1 cellular context compared by ENCODE assay signal in the genomic region with DNA sequence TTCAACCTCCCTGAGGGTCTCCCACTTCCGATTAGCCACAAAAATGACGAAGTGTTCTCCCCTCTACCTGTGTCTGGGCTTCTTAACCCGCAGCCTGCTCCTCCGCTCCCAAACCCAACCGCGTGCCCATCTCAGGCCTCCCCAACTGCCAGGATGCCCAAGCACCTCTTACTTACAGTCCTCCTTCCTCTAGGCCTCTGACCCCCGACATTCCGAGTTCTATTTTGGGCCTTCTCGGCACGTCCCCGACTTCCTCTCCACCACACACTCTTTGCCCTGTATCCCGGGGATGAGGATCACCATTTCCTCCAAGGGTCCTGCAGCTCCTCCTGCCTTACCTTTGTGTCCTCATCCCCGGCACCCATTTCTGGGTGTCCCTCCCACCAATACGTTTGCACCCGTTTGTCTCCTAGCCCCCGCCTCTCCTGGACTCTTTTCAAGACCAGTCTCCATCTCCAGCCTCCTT.
TF ChIP-seq lines count a peak whose summit lies in the region.

No MANE protein-coding gene starts in this region.

TF ChIP-seq in WTC11, 78 proteins besides CTCF, POLR2A, EP300 and RAD21 (continued from another document and continues in another):
- TF ChIP-seq, protein P1, sequence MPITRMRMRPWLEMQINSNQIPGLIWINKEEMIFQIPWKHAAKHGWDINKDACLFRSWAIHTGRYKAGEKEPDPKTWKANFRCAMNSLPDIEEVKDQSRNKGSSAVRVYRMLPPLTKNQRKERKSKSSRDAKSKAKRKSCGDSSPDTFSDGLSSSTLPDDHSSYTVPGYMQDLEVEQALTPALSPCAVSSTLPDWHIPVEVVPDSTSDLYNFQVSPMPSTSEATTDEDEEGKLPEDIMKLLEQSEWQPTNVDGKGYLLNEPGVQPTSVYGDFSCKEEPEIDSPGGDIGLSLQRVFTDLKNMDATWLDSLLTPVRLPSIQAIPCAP (CRISPR knock-in tag; IDR thresholded peaks at IDR 0.05), result no peak
- TF ChIP-seq, protein P2, sequence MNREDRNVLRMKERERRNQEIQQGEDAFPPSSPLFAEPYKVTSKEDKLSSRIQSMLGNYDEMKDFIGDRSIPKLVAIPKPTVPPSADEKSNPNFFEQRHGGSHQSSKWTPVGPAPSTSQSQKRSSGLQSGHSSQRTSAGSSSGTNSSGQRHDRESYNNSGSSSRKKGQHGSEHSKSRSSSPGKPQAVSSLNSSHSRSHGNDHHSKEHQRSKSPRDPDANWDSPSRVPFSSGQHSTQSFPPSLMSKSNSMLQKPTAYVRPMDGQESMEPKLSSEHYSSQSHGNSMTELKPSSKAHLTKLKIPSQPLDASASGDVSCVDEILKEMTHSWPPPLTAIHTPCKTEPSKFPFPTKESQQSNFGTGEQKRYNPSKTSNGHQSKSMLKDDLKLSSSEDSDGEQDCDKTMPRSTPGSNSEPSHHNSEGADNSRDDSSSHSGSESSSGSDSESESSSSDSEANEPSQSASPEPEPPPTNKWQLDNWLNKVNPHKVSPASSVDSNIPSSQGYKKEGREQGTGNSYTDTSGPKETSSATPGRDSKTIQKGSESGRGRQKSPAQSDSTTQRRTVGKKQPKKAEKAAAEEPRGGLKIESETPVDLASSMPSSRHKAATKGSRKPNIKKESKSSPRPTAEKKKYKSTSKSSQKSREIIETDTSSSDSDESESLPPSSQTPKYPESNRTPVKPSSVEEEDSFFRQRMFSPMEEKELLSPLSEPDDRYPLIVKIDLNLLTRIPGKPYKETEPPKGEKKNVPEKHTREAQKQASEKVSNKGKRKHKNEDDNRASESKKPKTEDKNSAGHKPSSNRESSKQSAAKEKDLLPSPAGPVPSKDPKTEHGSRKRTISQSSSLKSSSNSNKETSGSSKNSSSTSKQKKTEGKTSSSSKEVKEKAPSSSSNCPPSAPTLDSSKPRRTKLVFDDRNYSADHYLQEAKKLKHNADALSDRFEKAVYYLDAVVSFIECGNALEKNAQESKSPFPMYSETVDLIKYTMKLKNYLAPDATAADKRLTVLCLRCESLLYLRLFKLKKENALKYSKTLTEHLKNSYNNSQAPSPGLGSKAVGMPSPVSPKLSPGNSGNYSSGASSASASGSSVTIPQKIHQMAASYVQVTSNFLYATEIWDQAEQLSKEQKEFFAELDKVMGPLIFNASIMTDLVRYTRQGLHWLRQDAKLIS (CRISPR knock-in tag; IDR thresholded peaks at IDR 0.05; ENCODE audit: borderline replicate concordance), result no peak
- TF ChIP-seq JAZF1 (CRISPR knock-in tag; IDR thresholded peaks at IDR 0.05) (no peak), CREB1 (CRISPR knock-in tag; IDR thresholded peaks at IDR 0.05) (no peak), ATF1 (CRISPR knock-in tag; IDR thresholded peaks at IDR 0.05) (no peak), GRHL2 (CRISPR knock-in tag; IDR thresholded peaks at IDR 0.05; ENCODE audit: insufficient replicate concordance, severe bottlenecking) (no peak), ZNF232 (CRISPR knock-in tag; IDR thresholded peaks at IDR 0.05) (no peak), MYBL2 (CRISPR knock-in tag; IDR thresholded peaks at IDR 0.05) (0 out of 2 replicates have a peak, but pooled peaks have one; percentile 17), GTF2I (CRISPR knock-in tag; conservative IDR thresholded peaks at IDR 0.05) (no peak), ZNF317 (CRISPR knock-in tag; IDR thresholded peaks at IDR 0.05; ENCODE audit: borderline replicate concordance, low read depth) (no peak), OVOL2 (CRISPR knock-in tag; IDR thresholded peaks at IDR 0.05; ENCODE audit: borderline replicate concordance) (no peak), EMX1 (CRISPR knock-in tag; IDR thresholded peaks at IDR 0.05) (peak; percentile 73), SOX15 (CRISPR knock-in tag; IDR thresholded peaks at IDR 0.05) (no peak), NFATC4 (CRISPR knock-in tag; IDR thresholded peaks at IDR 0.05) (0 out of 2 replicates have a peak, but pooled peaks have one; percentile 19), ZNF263 (CRISPR knock-in tag; IDR thresholded peaks at IDR 0.05; ENCODE audit: low read depth) (no peak), ZBTB21 (CRISPR knock-in tag; IDR thresholded peaks at IDR 0.05; ENCODE audit: borderline replicate concordance) (no peak), HMGA2 (CRISPR knock-in tag; IDR thresholded peaks at IDR 0.05) (no peak), ZNF416 (CRISPR knock-in tag; IDR thresholded peaks at IDR 0.05) (peak; percentile 12; the same call in 1 of the 2 replicates), ZNF423 (CRISPR knock-in tag; IDR thresholded peaks at IDR 0.05) (no peak), ZNF219 (CRISPR knock-in tag; IDR thresholded peaks at IDR 0.05; ENCODE audit: borderline replicate concordance) (no peak), NR2C2 (CRISPR knock-in tag; IDR thresholded peaks at IDR 0.05) (no peak), ZNF138 (CRISPR knock-in tag; conservative IDR thresholded peaks at IDR 0.05) (no peak), PRRX2 (CRISPR knock-in tag; IDR thresholded peaks at IDR 0.05) (0 out of 2 replicates have a peak, but pooled peaks have one; percentile 71)
- TF ChIP-seq, protein P3, sequence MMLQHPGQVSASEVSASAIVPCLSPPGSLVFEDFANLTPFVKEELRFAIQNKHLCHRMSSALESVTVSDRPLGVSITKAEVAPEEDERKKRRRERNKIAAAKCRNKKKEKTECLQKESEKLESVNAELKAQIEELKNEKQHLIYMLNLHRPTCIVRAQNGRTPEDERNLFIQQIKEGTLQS (CRISPR knock-in tag; conservative IDR thresholded peaks at IDR 0.05), result no peak
- TF ChIP-seq, protein P4, sequence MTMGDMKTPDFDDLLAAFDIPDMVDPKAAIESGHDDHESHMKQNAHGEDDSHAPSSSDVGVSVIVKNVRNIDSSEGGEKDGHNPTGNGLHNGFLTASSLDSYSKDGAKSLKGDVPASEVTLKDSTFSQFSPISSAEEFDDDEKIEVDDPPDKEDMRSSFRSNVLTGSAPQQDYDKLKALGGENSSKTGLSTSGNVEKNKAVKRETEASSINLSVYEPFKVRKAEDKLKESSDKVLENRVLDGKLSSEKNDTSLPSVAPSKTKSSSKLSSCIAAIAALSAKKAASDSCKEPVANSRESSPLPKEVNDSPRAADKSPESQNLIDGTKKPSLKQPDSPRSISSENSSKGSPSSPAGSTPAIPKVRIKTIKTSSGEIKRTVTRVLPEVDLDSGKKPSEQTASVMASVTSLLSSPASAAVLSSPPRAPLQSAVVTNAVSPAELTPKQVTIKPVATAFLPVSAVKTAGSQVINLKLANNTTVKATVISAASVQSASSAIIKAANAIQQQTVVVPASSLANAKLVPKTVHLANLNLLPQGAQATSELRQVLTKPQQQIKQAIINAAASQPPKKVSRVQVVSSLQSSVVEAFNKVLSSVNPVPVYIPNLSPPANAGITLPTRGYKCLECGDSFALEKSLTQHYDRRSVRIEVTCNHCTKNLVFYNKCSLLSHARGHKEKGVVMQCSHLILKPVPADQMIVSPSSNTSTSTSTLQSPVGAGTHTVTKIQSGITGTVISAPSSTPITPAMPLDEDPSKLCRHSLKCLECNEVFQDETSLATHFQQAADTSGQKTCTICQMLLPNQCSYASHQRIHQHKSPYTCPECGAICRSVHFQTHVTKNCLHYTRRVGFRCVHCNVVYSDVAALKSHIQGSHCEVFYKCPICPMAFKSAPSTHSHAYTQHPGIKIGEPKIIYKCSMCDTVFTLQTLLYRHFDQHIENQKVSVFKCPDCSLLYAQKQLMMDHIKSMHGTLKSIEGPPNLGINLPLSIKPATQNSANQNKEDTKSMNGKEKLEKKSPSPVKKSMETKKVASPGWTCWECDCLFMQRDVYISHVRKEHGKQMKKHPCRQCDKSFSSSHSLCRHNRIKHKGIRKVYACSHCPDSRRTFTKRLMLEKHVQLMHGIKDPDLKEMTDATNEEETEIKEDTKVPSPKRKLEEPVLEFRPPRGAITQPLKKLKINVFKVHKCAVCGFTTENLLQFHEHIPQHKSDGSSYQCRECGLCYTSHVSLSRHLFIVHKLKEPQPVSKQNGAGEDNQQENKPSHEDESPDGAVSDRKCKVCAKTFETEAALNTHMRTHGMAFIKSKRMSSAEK (CRISPR knock-in tag; IDR thresholded peaks at IDR 0.05; ENCODE audit: borderline replicate concordance), result no peak
- TF ChIP-seq, protein P5, sequence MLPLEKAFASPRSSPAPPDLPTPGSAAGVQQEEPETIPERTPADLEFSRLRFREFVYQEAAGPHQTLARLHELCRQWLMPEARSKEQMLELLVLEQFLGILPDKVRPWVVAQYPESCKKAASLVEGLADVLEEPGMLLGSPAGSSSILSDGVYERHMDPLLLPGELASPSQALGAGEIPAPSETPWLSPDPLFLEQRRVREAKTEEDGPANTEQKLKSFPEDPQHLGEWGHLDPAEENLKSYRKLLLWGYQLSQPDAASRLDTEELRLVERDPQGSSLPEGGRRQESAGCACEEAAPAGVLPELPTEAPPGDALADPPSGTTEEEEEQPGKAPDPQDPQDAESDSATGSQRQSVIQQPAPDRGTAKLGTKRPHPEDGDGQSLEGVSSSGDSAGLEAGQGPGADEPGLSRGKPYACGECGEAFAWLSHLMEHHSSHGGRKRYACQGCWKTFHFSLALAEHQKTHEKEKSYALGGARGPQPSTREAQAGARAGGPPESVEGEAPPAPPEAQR (CRISPR knock-in tag; IDR thresholded peaks at IDR 0.05), result no peak
- TF ChIP-seq, protein P6, sequence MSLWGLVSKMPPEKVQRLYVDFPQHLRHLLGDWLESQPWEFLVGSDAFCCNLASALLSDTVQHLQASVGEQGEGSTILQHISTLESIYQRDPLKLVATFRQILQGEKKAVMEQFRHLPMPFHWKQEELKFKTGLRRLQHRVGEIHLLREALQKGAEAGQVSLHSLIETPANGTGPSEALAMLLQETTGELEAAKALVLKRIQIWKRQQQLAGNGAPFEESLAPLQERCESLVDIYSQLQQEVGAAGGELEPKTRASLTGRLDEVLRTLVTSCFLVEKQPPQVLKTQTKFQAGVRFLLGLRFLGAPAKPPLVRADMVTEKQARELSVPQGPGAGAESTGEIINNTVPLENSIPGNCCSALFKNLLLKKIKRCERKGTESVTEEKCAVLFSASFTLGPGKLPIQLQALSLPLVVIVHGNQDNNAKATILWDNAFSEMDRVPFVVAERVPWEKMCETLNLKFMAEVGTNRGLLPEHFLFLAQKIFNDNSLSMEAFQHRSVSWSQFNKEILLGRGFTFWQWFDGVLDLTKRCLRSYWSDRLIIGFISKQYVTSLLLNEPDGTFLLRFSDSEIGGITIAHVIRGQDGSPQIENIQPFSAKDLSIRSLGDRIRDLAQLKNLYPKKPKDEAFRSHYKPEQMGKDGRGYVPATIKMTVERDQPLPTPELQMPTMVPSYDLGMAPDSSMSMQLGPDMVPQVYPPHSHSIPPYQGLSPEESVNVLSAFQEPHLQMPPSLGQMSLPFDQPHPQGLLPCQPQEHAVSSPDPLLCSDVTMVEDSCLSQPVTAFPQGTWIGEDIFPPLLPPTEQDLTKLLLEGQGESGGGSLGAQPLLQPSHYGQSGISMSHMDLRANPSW (CRISPR knock-in tag; conservative IDR thresholded peaks at IDR 0.05; ENCODE audit: low read depth), result no peak
- TF ChIP-seq, protein P7, sequence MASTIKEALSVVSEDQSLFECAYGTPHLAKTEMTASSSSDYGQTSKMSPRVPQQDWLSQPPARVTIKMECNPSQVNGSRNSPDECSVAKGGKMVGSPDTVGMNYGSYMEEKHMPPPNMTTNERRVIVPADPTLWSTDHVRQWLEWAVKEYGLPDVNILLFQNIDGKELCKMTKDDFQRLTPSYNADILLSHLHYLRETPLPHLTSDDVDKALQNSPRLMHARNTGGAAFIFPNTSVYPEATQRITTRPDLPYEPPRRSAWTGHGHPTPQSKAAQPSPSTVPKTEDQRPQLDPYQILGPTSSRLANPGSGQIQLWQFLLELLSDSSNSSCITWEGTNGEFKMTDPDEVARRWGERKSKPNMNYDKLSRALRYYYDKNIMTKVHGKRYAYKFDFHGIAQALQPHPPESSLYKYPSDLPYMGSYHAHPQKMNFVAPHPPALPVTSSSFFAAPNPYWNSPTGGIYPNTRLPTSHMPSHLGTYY (CRISPR knock-in tag; IDR thresholded peaks at IDR 0.05), result 0 out of 2 replicates have a peak, but pooled peaks have one; percentile 19
- TF ChIP-seq, protein P8, sequence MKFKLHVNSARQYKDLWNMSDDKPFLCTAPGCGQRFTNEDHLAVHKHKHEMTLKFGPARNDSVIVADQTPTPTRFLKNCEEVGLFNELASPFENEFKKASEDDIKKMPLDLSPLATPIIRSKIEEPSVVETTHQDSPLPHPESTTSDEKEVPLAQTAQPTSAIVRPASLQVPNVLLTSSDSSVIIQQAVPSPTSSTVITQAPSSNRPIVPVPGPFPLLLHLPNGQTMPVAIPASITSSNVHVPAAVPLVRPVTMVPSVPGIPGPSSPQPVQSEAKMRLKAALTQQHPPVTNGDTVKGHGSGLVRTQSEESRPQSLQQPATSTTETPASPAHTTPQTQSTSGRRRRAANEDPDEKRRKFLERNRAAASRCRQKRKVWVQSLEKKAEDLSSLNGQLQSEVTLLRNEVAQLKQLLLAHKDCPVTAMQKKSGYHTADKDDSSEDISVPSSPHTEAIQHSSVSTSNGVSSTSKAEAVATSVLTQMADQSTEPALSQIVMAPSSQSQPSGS (CRISPR knock-in tag; IDR thresholded peaks at IDR 0.05; ENCODE audit: borderline replicate concordance, low read depth), result no peak
- TF ChIP-seq, protein P9, sequence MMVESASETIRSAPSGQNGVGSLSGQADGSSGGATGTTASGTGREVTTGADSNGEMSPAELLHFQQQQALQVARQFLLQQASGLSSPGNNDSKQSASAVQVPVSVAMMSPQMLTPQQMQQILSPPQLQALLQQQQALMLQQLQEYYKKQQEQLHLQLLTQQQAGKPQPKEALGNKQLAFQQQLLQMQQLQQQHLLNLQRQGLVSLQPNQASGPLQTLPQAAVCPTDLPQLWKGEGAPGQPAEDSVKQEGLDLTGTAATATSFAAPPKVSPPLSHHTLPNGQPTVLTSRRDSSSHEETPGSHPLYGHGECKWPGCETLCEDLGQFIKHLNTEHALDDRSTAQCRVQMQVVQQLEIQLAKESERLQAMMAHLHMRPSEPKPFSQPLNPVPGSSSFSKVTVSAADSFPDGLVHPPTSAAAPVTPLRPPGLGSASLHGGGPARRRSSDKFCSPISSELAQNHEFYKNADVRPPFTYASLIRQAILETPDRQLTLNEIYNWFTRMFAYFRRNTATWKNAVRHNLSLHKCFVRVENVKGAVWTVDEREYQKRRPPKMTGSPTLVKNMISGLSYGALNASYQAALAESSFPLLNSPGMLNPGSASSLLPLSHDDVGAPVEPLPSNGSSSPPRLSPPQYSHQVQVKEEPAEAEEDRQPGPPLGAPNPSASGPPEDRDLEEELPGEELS (CRISPR knock-in tag; IDR thresholded peaks at IDR 0.05), result no peak
- TF ChIP-seq, protein P10, sequence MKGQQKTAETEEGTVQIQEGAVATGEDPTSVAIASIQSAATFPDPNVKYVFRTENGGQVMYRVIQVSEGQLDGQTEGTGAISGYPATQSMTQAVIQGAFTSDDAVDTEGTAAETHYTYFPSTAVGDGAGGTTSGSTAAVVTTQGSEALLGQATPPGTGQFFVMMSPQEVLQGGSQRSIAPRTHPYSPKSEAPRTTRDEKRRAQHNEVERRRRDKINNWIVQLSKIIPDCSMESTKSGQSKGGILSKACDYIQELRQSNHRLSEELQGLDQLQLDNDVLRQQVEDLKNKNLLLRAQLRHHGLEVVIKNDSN (CRISPR knock-in tag; IDR thresholded peaks at IDR 0.05), result no peak
- TF ChIP-seq, protein P11, sequence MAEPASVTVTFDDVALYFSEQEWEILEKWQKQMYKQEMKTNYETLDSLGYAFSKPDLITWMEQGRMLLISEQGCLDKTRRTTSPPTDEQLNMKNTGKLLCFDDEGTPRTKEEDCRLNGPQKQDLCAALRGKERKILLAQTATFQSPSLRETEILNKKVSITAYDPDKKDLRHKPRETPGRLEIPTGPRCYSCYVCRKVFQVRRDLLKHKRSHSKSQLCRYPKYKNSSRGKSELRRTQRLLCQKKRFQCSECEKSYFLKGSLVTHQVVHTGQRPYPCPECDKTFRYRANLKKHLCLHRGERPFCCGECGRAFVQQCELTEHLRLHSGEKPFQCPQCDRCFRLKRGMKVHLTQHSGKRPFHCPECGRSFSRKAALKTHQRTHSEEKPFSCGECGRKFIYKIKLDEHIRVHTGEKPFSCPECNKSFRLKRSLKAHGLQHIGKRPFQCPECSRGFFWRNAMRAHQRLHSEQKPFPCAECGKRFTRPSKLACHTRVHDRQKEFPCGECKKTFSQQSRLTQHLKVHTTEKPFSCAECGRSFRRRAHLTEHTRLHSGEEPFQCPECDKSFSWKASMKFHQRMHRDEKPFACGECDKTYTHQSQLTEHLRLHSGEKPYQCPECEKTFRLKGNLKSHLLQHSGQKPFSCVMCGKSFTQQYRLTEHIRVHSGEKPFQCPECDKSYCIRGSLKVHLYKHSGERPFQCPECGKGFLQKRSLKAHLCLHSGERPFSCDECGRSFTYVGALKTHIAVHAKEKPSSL (CRISPR knock-in tag; conservative IDR thresholded peaks at IDR 0.05), result 0 out of 2 replicates have a peak, but pooled peaks have one; percentile 16
